In genomic region chr7:70568674-70569334, GRCh38 we compare ENCODE assay signal across 13 cellular contexts.
DNase-seq lines count a peak whose midpoint lies in the region; ATAC-seq and TF ChIP-seq lines count a peak whose summit lies in the region.
"Had no signal": no experiment of that assay in that cellular context is flagged by ENCODE, and none has a peak within 500 bp of the region (broad histone marks: within the 10 kb centered on the region; RNA-seq: fewer than 3 reads in every experiment).

No MANE protein-coding gene starts in this region.

- intact Hi-C loops in adrenal gland (cut with DNase I) (no loop called here), thyroid gland (cut with DNase I) (no loop called here)

- H3K9me3 ChIP-seq in adrenal gland (replicated peaks in 1 of 3) (no peaks in the 10 kb centered on the region), thyroid gland (no peaks in the 10 kb centered on the region)

- H3K36me3 ChIP-seq in adrenal gland (replicated peaks in 1 of 2) (no peaks in the 10 kb centered on the region), thyroid gland (no peaks in the 10 kb centered on the region)

- peak overlapping the region in 1 of 5 donors; percentile 17 for H3K27ac ChIP-seq in adrenal gland
- no peak overlapping the region for H3K27ac ChIP-seq in thyroid gland

- WGBS in adrenal gland, 4 donors = 34 to 48% (median 36%) methylated on average over 8 of the region's 8 CpGs
- 86 to 87% methylated on average over 8 of the region's 8 CpGs for WGBS in thyroid gland, 2 donors

- peak; percentile 74 for ATAC-seq in left lobe of liver
- ATAC-seq in GM19328 (IDR thresholded peaks at IDR 0.05; ENCODE audit: unreplicated experiment) = no peak
- no peak for ATAC-seq in HG03469 (IDR thresholded peaks at IDR 0.05; ENCODE audit: unreplicated experiment)

- H3K27me3 ChIP-seq in adrenal gland (peaks cover 5% of the 10 kb centered on the region), thyroid gland (no peaks in the 10 kb centered on the region)

- H3K4me1 ChIP-seq in adrenal gland (replicated peaks in 1 of 2) (peaks cover 10 to 17% of the 10 kb centered on the region in 2 donors), thyroid gland (peaks cover 27 to 32% of the 10 kb centered on the region in 2 donors)

- no peak for TF ChIP-seq POLR2A in adrenal gland (IDR thresholded peaks at IDR 0.05)
- TF ChIP-seq POLR2A in thyroid gland (IDR thresholded peaks at IDR 0.05) = no peak

- TF ChIP-seq CTCF in adrenal gland (IDR thresholded peaks at IDR 0.05) = no peak
- TF ChIP-seq CTCF in thyroid gland (IDR thresholded peaks at IDR 0.05) = no peak

- DNase-seq in NCI-H2196 (lab: John Stamatoyannopoulos, UW; ENCODE audit: unreplicated experiment) = peak; percentile 9
- DNase-seq in NCI-H2196 treated with DMSO at 0.1 percent for 48 hours (lab: John Stamatoyannopoulos, UW; ENCODE audit: unreplicated experiment) = no peak
- peak; percentile 61 to 89 (median 80) for DNase-seq in adrenal gland
- DNase-seq in left lobe of liver (ENCODE audit: low spot score) = peak; percentile 95
- DNase-seq in thyroid gland = peak; percentile 64 to 81
- no peak for DNase-seq in activated T-cell treated with anti-CD3 and anti-CD28 coated beads, Interleukin-2, amount 50 U/mL, for 1 hour
- DNase-seq: activated gamma-delta T cell treated with Interleukin-2 at 50 U/mL for 16 hours; Calu3; effector CD8-positive, alpha-beta T cell; KG1; nucleus accumbens had no signal

- H3K4me3 ChIP-seq in adrenal gland (no peak overlapping the region), thyroid gland (replicated peaks in 1 of 3) (no peak overlapping the region)

Comparison
In these comparisons a context has a peak if more than half of its experiments do, and no peak if none do; other contexts are left out.
1. DNase-seq: peak in NCI-H2196 (single experiment), adrenal gland (7 of 7), left lobe of liver (single experiment) and thyroid gland (2 of 2); none in NCI-H2196 treated with DMSO at 0.1 percent for 48 hours (single experiment) and activated T-cell treated with anti-CD3 and anti-CD28 coated beads, Interleukin-2, amount 50 U/mL, for 1 hour (single experiment).